ENCODE assay signal across 24 cellular contexts in the genomic region with DNA sequence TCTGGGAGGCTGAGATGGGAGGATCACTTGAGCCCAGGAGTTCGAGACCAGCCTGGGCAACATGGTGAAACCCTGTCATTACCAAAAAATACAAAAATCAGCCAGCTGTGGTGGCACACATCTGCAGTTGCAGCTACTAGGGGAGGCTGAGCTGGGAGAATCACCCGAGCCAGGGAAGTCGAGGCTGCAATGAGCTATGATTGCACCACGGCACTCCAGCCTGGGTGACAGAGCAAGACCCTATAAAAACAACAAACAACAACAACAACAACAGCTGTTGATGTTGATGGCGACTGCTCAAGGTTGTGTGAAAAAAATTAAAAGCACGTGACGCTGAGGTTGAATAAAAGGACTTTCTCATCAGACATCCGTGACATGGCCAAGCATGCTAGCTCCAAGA. TPM values are rescaled to one million over a fixed set of nuclear protein-coding genes. Genes with fewer than 3 reads are reported as not detected.
"Had no signal": no experiment of that assay in that cellular context is flagged by ENCODE, and none has a peak within 500 bp of the region (broad histone marks: within the 10 kb centered on the region; RNA-seq: fewer than 3 reads in every experiment).

No MANE protein-coding gene starts in this region.

- ATAC-seq: body of pancreas; effector memory CD8-positive, alpha-beta T cell; left lobe of liver; naive thymus-derived CD8-positive, alpha-beta T cell; stimulated activated effector memory CD8-positive, alpha-beta T cell treated with anti-CD3 and anti-CD28 coated beads, Interleukin-12 subunit alpha, Interleukin-12 subunit beta, amount 100 ng/mL, for 72 hours; WTC11 had no signal

- H3K36me3 Mint-ChIP-seq: activated naive CD4-positive, alpha-beta T cell treated with anti-CD3 and anti-CD28 coated beads, Interleukin-2, amount 50 U/mL, for 24 hours; naive thymus-derived CD8-positive, alpha-beta T cell; stimulated activated effector memory CD8-positive, alpha-beta T cell treated with anti-CD3 and anti-CD28 coated beads, Interleukin-12 subunit alpha, Interleukin-12 subunit beta, amount 100 ng/mL, for 72 hours; WTC11 had no signal

- H3K4me3 ChIP-seq: body of pancreas, dorsolateral prefrontal cortex, stomach, suprapubic skin, tibial nerve had no signal

- H3K9me3 Mint-ChIP-seq: activated naive CD4-positive, alpha-beta T cell treated with anti-CD3 and anti-CD28 coated beads, Interleukin-2, amount 50 U/mL, for 24 hours; effector memory CD8-positive, alpha-beta T cell; naive thymus-derived CD8-positive, alpha-beta T cell; stimulated activated effector memory CD8-positive, alpha-beta T cell treated with anti-CD3 and anti-CD28 coated beads, Interleukin-12 subunit alpha, Interleukin-12 subunit beta, amount 100 ng/mL, for 72 hours; WTC11 had no signal

- H3K4me3 Mint-ChIP-seq: activated naive CD4-positive, alpha-beta T cell treated with anti-CD3 and anti-CD28 coated beads, Interleukin-2, amount 50 U/mL, for 24 hours; effector memory CD8-positive, alpha-beta T cell; naive thymus-derived CD8-positive, alpha-beta T cell; stimulated activated effector memory CD8-positive, alpha-beta T cell treated with anti-CD3 and anti-CD28 coated beads, Interleukin-12 subunit alpha, Interleukin-12 subunit beta, amount 100 ng/mL, for 72 hours; WTC11 had no signal

- H3K27ac Mint-ChIP-seq: activated naive CD4-positive, alpha-beta T cell treated with anti-CD3 and anti-CD28 coated beads, Interleukin-2, amount 50 U/mL, for 24 hours; effector memory CD8-positive, alpha-beta T cell; stimulated activated effector memory CD8-positive, alpha-beta T cell treated with anti-CD3 and anti-CD28 coated beads, Interleukin-12 subunit alpha, Interleukin-12 subunit beta, amount 100 ng/mL, for 72 hours had no signal

- H3K27me3 ChIP-seq: body of pancreas, stomach, suprapubic skin, tibial nerve had no signal

- H3K9me3 ChIP-seq: body of pancreas, stomach, suprapubic skin, tibial nerve had no signal

- H3K27me3 Mint-ChIP-seq: activated naive CD4-positive, alpha-beta T cell treated with anti-CD3 and anti-CD28 coated beads, Interleukin-2, amount 50 U/mL, for 24 hours; naive thymus-derived CD8-positive, alpha-beta T cell had no signal

- DNase-seq: activated gamma-delta T cell treated with Interleukin-2 at 50 U/mL for 16 hours; activated T-cell treated with anti-CD3 and anti-CD28 coated beads, Interleukin-2, amount 50 U/mL, for 1 hour; anterior cingulate cortex; body of pancreas; effector memory CD8-positive, alpha-beta T cell; head of caudate nucleus; kidney; naive thymus-derived CD8-positive, alpha-beta T cell; small intestine; stimulated activated CD4-positive, alpha-beta T cell treated with anti-CD3 and anti-CD28 coated beads, Interleukin-2, amount 100 ng/mL, for 24 hours; stomach; T-helper 9 cell had no signal

- H3K36me3 ChIP-seq: stomach, suprapubic skin, tibial nerve had no signal

RNA-seq across cellular contexts. Expression of gene CIBAR2, which starts 40.8 kb away (rescaled TPM):
- total RNA-seq: body of pancreas; endothelial cell of umbilical vein; esophagus mucosa; left lobe of liver; lung microvascular endothelial cell; naive thymus-derived CD8-positive, alpha-beta T cell; posterior vena cava; suprapubic skin; T-helper 1 cell treated with Interleukin-12 subunit alpha and Interleukin-12 subunit beta and Interleukin-4 antibody, amounts not matched to agents 30 ng/mL and 1 ng/mL, for 36 hours; tibial nerve; WTC11 had no signal
- polyA plus RNA-seq: naive thymus-derived CD8-positive, alpha-beta T cell had no signal
